22 cellular contexts compared by ENCODE assay signal in the genomic region with DNA sequence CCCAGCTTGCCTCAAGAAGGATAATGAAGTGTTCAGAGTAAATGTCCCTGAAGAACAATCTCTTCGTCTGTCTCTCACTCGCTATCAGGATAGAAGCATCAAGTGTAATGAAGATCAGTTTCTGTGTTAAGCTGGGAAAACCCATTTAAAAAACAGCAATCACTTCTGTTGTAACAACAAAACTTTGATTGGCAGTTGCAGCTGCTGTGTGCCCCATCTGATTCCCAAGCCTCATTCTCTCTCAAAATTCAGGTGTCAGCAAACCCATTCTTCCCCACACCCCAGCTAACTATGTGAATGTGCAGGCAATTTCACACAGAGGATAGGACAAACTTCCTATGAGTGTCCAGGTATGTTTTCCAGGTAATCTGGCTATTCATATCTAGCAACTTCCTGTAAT. TPM values are rescaled to one million over a fixed set of nuclear protein-coding genes. Genes with fewer than 3 reads are reported as not detected.
"Had no signal": no experiment of that assay in that cellular context is flagged by ENCODE, and none has a peak within 500 bp of the region (broad histone marks: within the 10 kb centered on the region; RNA-seq: fewer than 3 reads in every experiment).

No MANE protein-coding gene starts in this region.

- H3K27ac Mint-ChIP-seq: activated CD4-positive, alpha-beta memory T cell treated with anti-CD3 and anti-CD28 coated beads, Interleukin-2, amount 10 ng/mL, durations not matched to agents 7 days and 5 days; activated CD8-positive, alpha-beta memory T cell treated with anti-CD3 and anti-CD28 coated beads, Interleukin-2, amount 10 ng/mL, durations not matched to agents 7 days and 5 days; activated naive CD8-positive, alpha-beta T cell treated with anti-CD3 and anti-CD28 coated beads, Interleukin-2, amount 10 ng/mL, durations not matched to agents 7 days and 5 days; brain; natural killer cell treated with Interleukin-12 subunit alpha and Interleukin-12 subunit beta and Interleukin-15 and Interleukin-18, amount 100 ng/mL, for 72 hours had no signal

- DNase-seq: activated CD4-positive, alpha-beta memory T cell treated with anti-CD3 and anti-CD28 coated beads, Interleukin-2, amount 10 ng/mL, durations not matched to agents 7 days and 5 days; activated CD4-positive, alpha-beta T cell treated with anti-CD3 and anti-CD28 coated beads for 48 hours; activated CD4-positive, CD25-positive, alpha-beta regulatory T cell; activated CD8-positive, alpha-beta memory T cell treated with anti-CD3 and anti-CD28 coated beads, Interleukin-2, amount 10 ng/mL, durations not matched to agents 7 days and 5 days; activated naive CD4-positive, alpha-beta T cell; activated naive CD8-positive, alpha-beta T cell treated with anti-CD3 and anti-CD28 coated beads, Interleukin-2, amount 10 ng/mL, durations not matched to agents 7 days and 5 days; amygdala; caudate nucleus; dorsolateral prefrontal cortex; head of caudate nucleus; mesendoderm; stimulated activated naive CD8-positive, alpha-beta T cell treated with anti-CD3 and anti-CD28 coated beads, Interleukin-15, Interleukin-2, amounts not matched to agents 100 U/mL and 50 U/mL, for 24 hours; substantia nigra; T-helper 9 cell; tibial artery had no signal

- H3K79me2 ChIP-seq: parathyroid adenoma had no signal

- H2AFZ ChIP-seq: parathyroid adenoma had no signal

- H3K4me3 ChIP-seq: dorsolateral prefrontal cortex, SK-N-MC, tibial artery had no signal

- H3K27ac ChIP-seq: dorsolateral prefrontal cortex, parathyroid adenoma, SK-N-MC, tibial artery had no signal

- H3K36me3 ChIP-seq: tibial artery had no signal

- H3K4me3 Mint-ChIP-seq: activated CD4-positive, alpha-beta memory T cell treated with anti-CD3 and anti-CD28 coated beads, Interleukin-2, amount 10 ng/mL, durations not matched to agents 7 days and 5 days; activated CD8-positive, alpha-beta memory T cell treated with anti-CD3 and anti-CD28 coated beads, Interleukin-2, amount 10 ng/mL, durations not matched to agents 7 days and 5 days; activated naive CD8-positive, alpha-beta T cell treated with anti-CD3 and anti-CD28 coated beads, Interleukin-2, amount 10 ng/mL, durations not matched to agents 7 days and 5 days; natural killer cell treated with Interleukin-12 subunit alpha and Interleukin-12 subunit beta and Interleukin-15 and Interleukin-18, amount 100 ng/mL, for 72 hours had no signal

- H3K36me3 Mint-ChIP-seq: activated CD8-positive, alpha-beta memory T cell treated with anti-CD3 and anti-CD28 coated beads, Interleukin-2, amount 10 ng/mL, durations not matched to agents 7 days and 5 days; activated naive CD8-positive, alpha-beta T cell treated with anti-CD3 and anti-CD28 coated beads, Interleukin-2, amount 10 ng/mL, durations not matched to agents 7 days and 5 days; brain; natural killer cell treated with Interleukin-12 subunit alpha and Interleukin-12 subunit beta and Interleukin-15 and Interleukin-18, amount 100 ng/mL, for 72 hours had no signal

- FAIRE-seq: endometrium, frontal cortex had no signal

- ATAC-seq: activated CD8-positive, alpha-beta memory T cell treated with anti-CD3 and anti-CD28 coated beads, Interleukin-2, amount 10 ng/mL, durations not matched to agents 7 days and 5 days; natural killer cell treated with Interleukin-12 subunit alpha and Interleukin-12 subunit beta and Interleukin-15 and Interleukin-18, amount 100 ng/mL, for 72 hours; stimulated activated naive CD8-positive, alpha-beta T cell treated with anti-CD3 and anti-CD28 coated beads, Interleukin-15, Interleukin-2, amounts not matched to agents 100 U/mL and 50 U/mL, for 24 hours had no signal

- H3K9me3 ChIP-seq: tibial artery had no signal

- H3K9ac ChIP-seq: parathyroid adenoma had no signal

RNA-seq across cellular contexts. Expression of a gene that starts 2.4 kb away (rescaled TPM):
- total RNA-seq: activated CD4-positive, alpha-beta memory T cell treated with anti-CD3 and anti-CD28 coated beads, Interleukin-2, amount 10 ng/mL, durations not matched to agents 7 days and 5 days; frontal cortex; lower leg skin had no signal
